8 cellular contexts compared by ENCODE assay signal in the genomic region with DNA sequence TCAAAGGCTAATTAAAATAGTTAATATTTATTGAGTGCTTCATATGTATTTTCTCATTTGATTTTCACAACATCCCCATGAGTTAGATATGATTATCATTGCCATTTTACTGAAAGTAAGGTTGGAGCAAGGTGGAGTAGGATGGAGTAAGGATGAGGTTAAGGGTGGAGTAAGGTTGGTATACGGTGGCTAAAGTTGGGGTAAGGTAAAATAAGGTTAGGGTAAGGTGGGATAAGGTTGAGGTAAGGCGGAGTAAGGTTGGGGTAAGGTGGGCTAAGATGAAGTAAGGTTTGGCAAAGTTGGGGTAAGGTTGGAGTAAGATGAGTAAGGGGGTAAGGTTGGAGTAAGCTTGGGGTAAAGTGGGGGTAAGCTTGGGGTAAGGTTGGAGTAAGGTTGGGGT. TPM values are rescaled to one million over a fixed set of nuclear protein-coding genes. Genes with fewer than 3 reads are reported as not detected.
"Had no signal": no experiment of that assay in that cellular context is flagged by ENCODE, and none has a peak within 500 bp of the region (broad histone marks: within the 10 kb centered on the region; RNA-seq: fewer than 3 reads in every experiment).

No MANE protein-coding gene starts in this region.

- H3K27ac Mint-ChIP-seq: H9 had no signal

- H3K4me3 Mint-ChIP-seq: H9 had no signal

- H3K9me3 Mint-ChIP-seq: H9 had no signal

- DNase-seq: GM23248, GOT3, H9, HCEC 1CT, IMR-90 had no signal

- H3K9ac ChIP-seq: GM23248 had no signal

- FAIRE-seq: H54, HTR-8/SVneo had no signal

- H3K4me3 ChIP-seq: GM23248 had no signal

- H3K27ac ChIP-seq: GM23248 had no signal

- H2AFZ ChIP-seq: GM23248 had no signal

RNA-seq across cellular contexts. Expression of a gene that starts 45.8 kb away (rescaled TPM):
- total RNA-seq: GM23248, HT-29 had no signal
- polyA plus RNA-seq: GM23248 had no signal
